Comparison of ENCODE assay signal across 8 cellular contexts in the genomic region with DNA sequence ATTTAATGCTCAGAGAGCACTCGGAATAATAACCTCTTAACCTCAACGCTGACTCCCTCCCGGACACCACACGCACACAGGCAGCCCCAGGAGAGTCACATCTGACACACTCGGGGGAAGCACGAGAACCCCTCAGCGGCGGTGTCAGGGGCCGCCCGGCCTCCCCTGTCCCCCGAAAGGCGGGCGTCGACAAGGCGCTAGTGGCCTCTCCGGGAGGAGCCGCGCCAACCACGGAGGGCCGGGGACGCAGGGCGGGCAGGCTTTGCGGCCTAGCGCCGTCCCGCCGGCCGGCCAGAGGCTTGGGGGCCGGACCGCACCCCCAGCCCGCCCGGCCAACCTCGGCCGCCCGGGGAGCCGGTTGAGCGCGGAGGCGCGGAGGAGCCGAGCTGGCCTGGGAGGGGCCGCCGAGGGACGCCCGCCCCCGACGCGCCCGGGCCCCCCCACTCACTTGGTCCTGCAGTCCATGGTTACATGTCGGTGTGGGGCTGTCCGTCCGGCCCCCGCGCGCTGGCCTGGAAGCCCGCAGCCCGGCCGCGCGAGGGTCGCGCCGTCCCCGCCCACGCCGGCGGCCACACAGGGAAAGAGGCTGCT. TPM values are rescaled to one million over a fixed set of nuclear protein-coding genes. Genes with fewer than 3 reads are reported as not detected.
DNase-seq lines count a peak whose midpoint lies in the region; ATAC-seq and TF ChIP-seq lines count a peak whose summit lies in the region.

No MANE protein-coding gene starts in this region.

- peaks cover 0 to 4% (median 0%) of the 10 kb centered on the region in 11 experiments; a peak in 2 of 22 replicates for H3K9me3 ChIP-seq in BLaER1 treated with 17β-estradiol and CSF1 and Interleukin-3, amounts not matched to agents 10 nM and 100 nM (replicated peaks in 1 of 11)
- H3K9me3 ChIP-seq in iPS-15b (ENCODE audit: control insufficient read depth, insufficient read depth, low read length) = no peaks in the 10 kb centered on the region
- no peaks in the 10 kb centered on the region for H3K9me3 ChIP-seq in smooth muscle cell (replicated peaks; ENCODE audit: low read depth)

- H3F3A ChIP-seq in smooth muscle cell (ENCODE audit: low read depth) = peaks cover 18% of the 10 kb centered on the region

- H3K4me1 ChIP-seq in BLaER1 treated with 17β-estradiol and CSF1 and Interleukin-3, amounts not matched to agents 10 nM and 100 nM = peaks cover 29 to 55% (median 46%) of the 10 kb centered on the region in 10 experiments
- H3K4me1 ChIP-seq in iPS-15b (ENCODE audit: control insufficient read depth, insufficient read depth, low read length) = peaks cover 9% of the 10 kb centered on the region
- H3K4me1 ChIP-seq in smooth muscle cell (ENCODE audit: low read depth) = peaks cover 22% of the 10 kb centered on the region

- H3K36me3 ChIP-seq in BLaER1 treated with 17β-estradiol and CSF1 and Interleukin-3, amounts not matched to agents 10 nM and 100 nM = no peaks in the 10 kb centered on the region
- no peaks in the 10 kb centered on the region for H3K36me3 ChIP-seq in iPS-15b (ENCODE audit: control insufficient read depth, insufficient read depth, low read length)
- H3K36me3 ChIP-seq in smooth muscle cell (ENCODE audit: low read depth) = no peaks in the 10 kb centered on the region

- H2AFZ ChIP-seq in smooth muscle cell (ENCODE audit: low read depth) = peak overlapping the region; percentile 79

- ATAC-seq in GM19043 (IDR thresholded peaks at IDR 0.05; ENCODE audit: low read depth, unreplicated experiment) = peak; percentile 24
- peak; percentile 42 for ATAC-seq in HG03354 (IDR thresholded peaks at IDR 0.05; ENCODE audit: poor library complexity, severe bottlenecking, unreplicated experiment)

- peak in 4 of 5 donors; percentile 15 to 58 (median 24) for DNase-seq in T-helper 1 cell
- peak; percentile 78 for DNase-seq in astrocyte of the hippocampus (ENCODE audit: low read depth, low spot score)
- no peak for DNase-seq in smooth muscle cell (lab: John Stamatoyannopoulos, UW; ENCODE audit: unreplicated experiment)
- DNase-seq in NCI-H1694 treated with DMSO at 0.1 percent for 48 hours (lab: John Stamatoyannopoulos, UW) = no peak

- peaks cover 35% of the 10 kb centered on the region for H3K79me2 ChIP-seq in smooth muscle cell (ENCODE audit: low read depth)

- peak overlapping the region; percentile 79 to 92 (median 85) for H3K9ac ChIP-seq in BLaER1 treated with 17β-estradiol and CSF1 and Interleukin-3, amounts not matched to agents 10 nM and 100 nM
- peak overlapping the region; percentile 57 for H3K9ac ChIP-seq in iPS-15b (ENCODE audit: low read depth, low read length)
- peak overlapping the region; percentile 58 for H3K9ac ChIP-seq in smooth muscle cell (ENCODE audit: low read depth)

- peak overlapping the region; percentile 75 to 86 (median 79) for H3K27ac ChIP-seq in BLaER1 treated with 17β-estradiol and CSF1 and Interleukin-3, amounts not matched to agents 10 nM and 100 nM
- peak overlapping the region; percentile 71 for H3K27ac ChIP-seq in smooth muscle cell (ENCODE audit: low read depth)

- peaks cover 0 to 7% (median 0%) of the 10 kb centered on the region in 11 experiments; a peak in 1 of 22 replicates for H4K20me1 ChIP-seq in BLaER1 treated with 17β-estradiol and CSF1 and Interleukin-3, amounts not matched to agents 10 nM and 100 nM
- peaks cover 11% of the 10 kb centered on the region for H4K20me1 ChIP-seq in smooth muscle cell (ENCODE audit: low read depth)

- peak overlapping the region; percentile 83 to 96 (median 94) for H3K4me2 ChIP-seq in BLaER1 treated with 17β-estradiol and CSF1 and Interleukin-3, amounts not matched to agents 10 nM and 100 nM
- peak overlapping the region; percentile 98 for H3K4me2 ChIP-seq in smooth muscle cell

- no peak for TF ChIP-seq CTCF in smooth muscle cell (IDR thresholded peaks at IDR 0.05; ENCODE audit: borderline replicate concordance, insufficient read depth, poor library complexity, severe bottlenecking)

- WGBS in smooth muscle cell (ENCODE audit: low lambda C conversion rate) = under 1% methylated on average over 36 of the region's 67 CpGs

- H3K27me3 ChIP-seq in BLaER1 treated with 17β-estradiol and CSF1 and Interleukin-3, amounts not matched to agents 10 nM and 100 nM = peaks cover 14 to 50% (median 42%) of the 10 kb centered on the region in 11 experiments
- peaks cover 26% of the 10 kb centered on the region for H3K27me3 ChIP-seq in iPS-15b (ENCODE audit: control insufficient read depth, insufficient read depth, low read length)
- no peaks in the 10 kb centered on the region for H3K27me3 ChIP-seq in smooth muscle cell (ENCODE audit: low read depth)

- peak overlapping the region; percentile 64 to 85 (median 79) for H3K4me3 ChIP-seq in BLaER1 treated with 17β-estradiol and CSF1 and Interleukin-3, amounts not matched to agents 10 nM and 100 nM
- H3K4me3 ChIP-seq in iPS-15b (ENCODE audit: low read depth, low read length) (peak overlapping the region; percentile 55), smooth muscle cell (peak overlapping the region; percentile 66)

RNA-seq across cellular contexts. Expression of a gene that starts 0.5 kb away (rescaled TPM):
- 22.0 and 43.2 TPM in 2 replicates for total RNA-seq in smooth muscle cell
- 7.5 and 8.7 TPM in 2 replicates for polyA plus RNA-seq in smooth muscle cell

Comparison
In these comparisons a context has a peak if more than half of its experiments do, and no peak if none do; other contexts are left out.
1. DNase-seq: peak in T-helper 1 cell (4 of 5) and astrocyte of the hippocampus (single experiment); none in smooth muscle cell (single experiment) and NCI-H1694 treated with DMSO at 0.1 percent for 48 hours (single experiment).
2. Peak in every context shown above with its lines, with median percentiles within 50 percentile points of each other: H3K4me3 ChIP-seq and H3K9ac ChIP-seq.